8 cellular contexts compared by ENCODE assay signal in the genomic region with DNA sequence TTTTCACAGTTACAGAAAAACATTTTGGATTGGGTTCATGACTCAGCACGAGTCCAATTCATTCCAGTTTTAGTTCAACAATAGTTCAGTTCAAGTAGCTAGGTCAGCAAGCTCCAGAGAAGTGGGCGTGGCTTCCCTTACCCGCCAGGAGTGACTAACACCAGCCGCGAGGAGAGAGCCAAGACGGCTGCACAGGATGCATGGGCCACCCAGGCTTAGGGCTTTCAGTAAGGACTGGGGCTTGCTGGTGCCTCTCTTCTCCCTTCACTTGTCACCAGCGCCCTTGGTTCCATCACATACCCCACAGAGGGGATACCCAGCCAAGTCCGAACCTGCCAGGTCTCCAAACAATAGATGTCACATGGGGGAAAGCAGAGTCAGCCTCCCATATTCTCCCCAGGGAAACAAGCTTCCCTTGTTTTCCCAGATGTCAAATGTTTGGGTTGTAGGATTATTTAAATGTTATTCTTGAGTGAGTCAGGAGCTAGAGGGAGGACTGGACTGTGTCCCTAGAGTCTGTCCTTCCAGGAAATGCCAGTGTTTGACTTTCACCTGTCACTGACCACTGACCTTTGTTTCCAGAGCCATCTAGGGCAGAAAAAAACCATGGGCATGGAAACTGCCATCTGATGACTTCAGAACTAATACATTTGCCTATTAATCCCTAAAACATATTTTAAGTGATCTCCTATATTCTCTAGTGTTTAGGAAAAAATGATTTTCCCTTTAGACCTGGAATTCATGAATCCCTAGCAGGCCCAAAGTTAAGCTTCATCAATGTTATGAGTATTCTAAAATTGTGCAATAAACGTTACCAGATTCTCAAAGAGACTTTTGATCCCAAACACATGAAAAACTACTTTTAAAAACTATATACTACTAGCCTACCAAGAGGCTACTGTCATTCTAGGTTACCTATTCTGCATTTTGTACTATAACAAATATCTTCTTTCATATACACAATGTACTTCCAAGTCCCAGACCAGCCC. TPM values are rescaled to one million over a fixed set of nuclear protein-coding genes. Genes with fewer than 3 reads are reported as not detected.
DNase-seq lines count a peak whose midpoint lies in the region; ATAC-seq and TF ChIP-seq lines count a peak whose summit lies in the region.

No MANE protein-coding gene starts in this region.

- H3K27ac ChIP-seq in epithelial cell of prostate: peak overlapping the region; percentile 48
- H3K27ac ChIP-seq in mucosa of rectum (ENCODE audit: low read depth in 2 of 2, low read length in 2 of 2): peak overlapping the region; percentile 53 to 63
- H3K27ac ChIP-seq in thyroid gland: peak overlapping the region; percentile 18 to 85 (median 66)

- peak overlapping the region in 1 of 2 donors; percentile 8 for H3K9ac ChIP-seq in mucosa of rectum (ENCODE audit: low read depth in 1 of 2, low read length in 2 of 2)

- no peak overlapping the region for H3K4me3 Mint-ChIP-seq in T-helper 17 cell

- no peaks in the 10 kb centered on the region for H3K27me3 Mint-ChIP-seq in T-helper 17 cell

- H3K36me3 Mint-ChIP-seq in T-helper 17 cell (ENCODE audit: low read depth): peaks cover 11% of the 10 kb centered on the region

- intact Hi-C loops in thyroid gland (cut with DNase I): no loop called here

- TF ChIP-seq CTCF in thyroid gland (IDR thresholded peaks at IDR 0.05): no peak

- H3K4me3 ChIP-seq in mucosa of rectum (ENCODE audit: low read length in 2 of 2): no peak overlapping the region
- no peak overlapping the region for H3K4me3 ChIP-seq in thyroid gland (replicated peaks in 1 of 3)

- H3K36me3 ChIP-seq in mucosa of rectum (ENCODE audit: control insufficient read depth in 2 of 2, insufficient read depth in 2 of 2, low read length in 2 of 2): peaks cover 0 to 14% of the 10 kb centered on the region in 2 donors
- no peaks in the 10 kb centered on the region for H3K36me3 ChIP-seq in thyroid gland

- no peaks in the 10 kb centered on the region for H3K9me3 ChIP-seq in T-helper 17 cell (ENCODE audit: control insufficient read depth, low read length, poor library complexity, severe bottlenecking)
- H3K9me3 ChIP-seq in mucosa of rectum (ENCODE audit: control insufficient read depth in 2 of 2, low read length in 2 of 2): no peaks in the 10 kb centered on the region
- no peaks in the 10 kb centered on the region for H3K9me3 ChIP-seq in thyroid gland

- peaks cover 35% of the 10 kb centered on the region for H3K4me1 Mint-ChIP-seq in T-helper 17 cell

- no peak for TF ChIP-seq POLR2A in thyroid gland (IDR thresholded peaks at IDR 0.05)

- ATAC-seq in T-helper 17 cell (peak; percentile 50), HG03135 (IDR thresholded peaks at IDR 0.05; ENCODE audit: unreplicated experiment) (no peak)

- DNase-seq in HK-2 (ENCODE audit: unreplicated experiment): peak; percentile 73
- DNase-seq in T-helper 17 cell: peak in 1 of 3 donors; percentile 15
- peak; percentile 70 for DNase-seq in epithelial cell of prostate (ENCODE audit: low read depth, low spot score)
- DNase-seq in thyroid gland: peak; percentile 89
- DNase-seq in Kasumi-1 (lab: John Stamatoyannopoulos, UW): no peak
- no peak for DNase-seq in activated CD8-positive, alpha-beta memory T cell treated with anti-CD3 and anti-CD28 coated beads for 24 hours

- WGBS in thyroid gland, 2 donors: 42% methylated on average over 9 of the region's 9 CpGs

- H3K27me3 ChIP-seq in mucosa of rectum (ENCODE audit: control insufficient read depth in 2 of 2, insufficient read depth in 2 of 2, low read length in 2 of 2) (no peaks in the 10 kb centered on the region), thyroid gland (no peaks in the 10 kb centered on the region)

- peak overlapping the region; percentile 86 for H3K27ac Mint-ChIP-seq in T-helper 17 cell

- H3K4me1 ChIP-seq in mucosa of rectum (ENCODE audit: control insufficient read depth in 2 of 2, insufficient read depth in 2 of 2, low read length in 2 of 2) (peaks cover 10% of the 10 kb centered on the region in 2 donors), thyroid gland (peaks cover 21 to 36% of the 10 kb centered on the region in 2 donors)

RNA-seq across cellular contexts. Expression of gene NIPAL4, which starts 51.9 kb away (rescaled TPM):
- total RNA-seq in T-helper 17 cell (1 to 10 TPM; 1.5 to 2.3 TPM), thyroid gland (under 1 TPM in 1 of 4 donors, not detected in 3; 0.33 TPM)

Comparison
In these comparisons a context has a peak if more than half of its experiments do, and no peak if none do; other contexts are left out.
1. DNase-seq: peak in HK-2 (single experiment), epithelial cell of prostate (single experiment) and thyroid gland (2 of 2); none in Kasumi-1 (0 of 2) and activated CD8-positive, alpha-beta memory T cell treated with anti-CD3 and anti-CD28 coated beads for 24 hours (single experiment).
2. Peak in every context shown above with its lines, with median percentiles within 50 percentile points of each other: H3K27ac ChIP-seq.